ENCODE assay signal across 16 cellular contexts in genomic region chr9:128242828-128243485, GRCh38. TPM values are rescaled to one million over a fixed set of nuclear protein-coding genes. Genes with fewer than 3 reads are reported as not detected.
DNase-seq lines count a peak whose midpoint lies in the region; ATAC-seq, FAIRE-seq and TF ChIP-seq lines count a peak whose summit lies in the region.
"Had no signal": no experiment of that assay in that cellular context is flagged by ENCODE, and none has a peak within 500 bp of the region (broad histone marks: within the 10 kb centered on the region; RNA-seq: fewer than 3 reads in every experiment).

No MANE protein-coding gene starts in this region.

- H3K27me3 ChIP-seq in colonic mucosa (no peaks in the 10 kb centered on the region), sigmoid colon (peaks cover 0 to 16% (median 6%) of the 10 kb centered on the region in 3 donors)

- intact Hi-C loops in colonic mucosa (cut with DNase I) (no loop called here), left cardiac atrium (cut with DNase I) (no loop called here), sigmoid colon (cut with DNase I) (no loop called here)

- TF ChIP-seq EP300 in sigmoid colon (IDR thresholded peaks at IDR 0.05) = no peak

- DNase-seq in AG08395 (ENCODE audit: low spot score) (peak; percentile 49), colonic mucosa (no peak), left cardiac atrium (peak; percentile 50), sigmoid colon (peak; percentile 76), T-helper 9 cell (no peak), urothelium cell line (ENCODE audit: low spot score) (no peak)
- DNase-seq in activated effector memory CD4-positive, alpha-beta T cell treated with anti-CD3 and anti-CD28 coated beads, Interleukin-2, amount 50 U/mL, for 16 hours = no peak
- DNase-seq: activated T-cell treated with anti-CD3 and anti-CD28 coated beads, Interleukin-2, amount 50 U/mL, for 4 hours; anterior cingulate cortex; COR-L47; dermis blood vessel endothelial cell; foreskin melanocyte; GF-D8 had no signal

- 48 to 68% methylated on average over 9 of the region's 9 CpGs for WGBS in sigmoid colon, 2 donors

- H3K36me3 ChIP-seq in colonic mucosa (no peaks in the 10 kb centered on the region), sigmoid colon (no peaks in the 10 kb centered on the region)

- TF ChIP-seq POLR2A in sigmoid colon (IDR thresholded peaks at IDR 0.05) (no peak), GM18505 (IDR thresholded peaks at IDR 0.05; ENCODE audit: borderline replicate concordance, extremely low read depth, insufficient read depth, insufficient read length) (no peak)

- peak overlapping the region; percentile 28 for H3K27ac ChIP-seq in colonic mucosa
- peak overlapping the region; percentile 52 to 78 (median 66) for H3K27ac ChIP-seq in sigmoid colon
- H3K27ac ChIP-seq: parathyroid adenoma had no signal

- no peak overlapping the region for H3K4me3 ChIP-seq in colonic mucosa
- H3K4me3 ChIP-seq in sigmoid colon = no peak overlapping the region

- H3K4me1 ChIP-seq in colonic mucosa (no peaks in the 10 kb centered on the region), sigmoid colon (peaks cover 0 to 15% (median 12%) of the 10 kb centered on the region in 4 donors)
- H3K4me1 ChIP-seq: parathyroid adenoma had no signal

- TF ChIP-seq CTCF in colonic mucosa (IDR thresholded peaks at IDR 0.05) (no peak), sigmoid colon (IDR thresholded peaks at IDR 0.05) (no peak)

- H3K9ac ChIP-seq in colonic mucosa (ENCODE audit: low read depth in 2 of 2, low read length in 2 of 2) = no peak overlapping the region
- H3K9ac ChIP-seq: parathyroid adenoma had no signal

- peak; percentile 14 to 27 for ATAC-seq in left cardiac atrium
- ATAC-seq in GM18505 (IDR thresholded peaks at IDR 0.05; ENCODE audit: unreplicated experiment) = no peak
- ATAC-seq: activated T-cell treated with anti-CD3 and anti-CD28 coated beads, Interleukin-2, amount 50 U/mL, for 4 hours had no signal

- no peaks in the 10 kb centered on the region for H3K9me3 ChIP-seq in colonic mucosa
- no peaks in the 10 kb centered on the region for H3K9me3 ChIP-seq in sigmoid colon

- FAIRE-seq in urothelium cell line (lab: Jason Lieb, UNC) = no peak
- FAIRE-seq: GM18507 had no signal

RNA-seq across cellular contexts. Expression of gene GOLGA2, which starts 32.9 kb away (rescaled TPM):
- total RNA-seq in colonic mucosa = 10 to 100 TPM; 88.6 to 92.2 TPM
- total RNA-seq in left cardiac atrium = 100 to 1,000 TPM in 1 of 2 donors, 10 to 100 TPM in 1; 85.6 to 113 TPM
- 100 to 1,000 TPM in 1 of 4 donors, 10 to 100 TPM in 3; 76.0 to 104 (median 86.5) TPM for total RNA-seq in sigmoid colon
- polyA plus RNA-seq in sigmoid colon = 10 to 100 TPM; 48.1 to 82.7 (median 50.5) TPM

RNA-seq across cellular contexts. Expression of gene SWI5, which starts 33.1 kb away (rescaled TPM):
- total RNA-seq in colonic mucosa (10 to 100 TPM; 14.4 to 24.2 TPM), left cardiac atrium (10 to 100 TPM; 17.2 to 18.4 TPM), sigmoid colon (10 to 100 TPM; 18.0 to 35.7 (median 23.4) TPM)
- polyA plus RNA-seq in sigmoid colon = 10 to 100 TPM; 23.4 to 27.3 (median 24.1) TPM

RNA-seq across cellular contexts. Expression of gene DNM1, which starts 39.8 kb away (rescaled TPM):
- total RNA-seq in colonic mucosa = 1 to 10 TPM; 2.5 to 6.8 TPM
- total RNA-seq in left cardiac atrium = 10 to 100 TPM; 11.3 to 14.0 TPM
- 10 to 100 TPM in 2 of 4 donors, 1 to 10 TPM in 2; 7.7 to 40.2 (median 12.9) TPM for total RNA-seq in sigmoid colon
- 1 to 10 TPM in 2 of 3 donors, under 1 TPM in 1; 0.46 to 9.3 (median 1.2) TPM for polyA plus RNA-seq in sigmoid colon

RNA-seq across cellular contexts. Expression of gene CIZ1, which starts 51.6 kb away (rescaled TPM):
- 10 to 100 TPM; 97.5 to 97.7 TPM for total RNA-seq in colonic mucosa
- 10 to 100 TPM; 67.1 to 68.5 TPM for total RNA-seq in left cardiac atrium
- total RNA-seq in sigmoid colon = 100 to 1,000 TPM in 1 of 4 donors, 10 to 100 TPM in 3; 60.2 to 116 (median 68.5) TPM
- 10 to 100 TPM; 25.7 to 58.3 (median 46.8) TPM for polyA plus RNA-seq in sigmoid colon

Comparison
In these comparisons a context has a peak if more than half of its experiments do, and no peak if none do; other contexts are left out.
1. DNase-seq: peak in AG08395 (single experiment), left cardiac atrium (single experiment) and sigmoid colon (single experiment); none in colonic mucosa (single experiment), T-helper 9 cell (single experiment), urothelium cell line (single experiment) and activated effector memory CD4-positive, alpha-beta T cell treated with anti-CD3 and anti-CD28 coated beads, Interleukin-2, amount 50 U/mL, for 16 hours (single experiment).